Comparison of ENCODE assay signal across 8 cellular contexts in genomic region chr2:120344991-120345975, GRCh38. TPM values are rescaled to one million over a fixed set of nuclear protein-coding genes. Genes with fewer than 3 reads are reported as not detected.
DNase-seq lines count a peak whose midpoint lies in the region; ATAC-seq and TF ChIP-seq lines count a peak whose summit lies in the region.

No MANE protein-coding gene starts in this region.

- H3K4me3 ChIP-seq in RWPE2 (ENCODE audit: severe bottlenecking): peak overlapping the region; percentile 31
- no peak overlapping the region for H3K4me3 ChIP-seq in endodermal cell (ENCODE audit: low read length)

- ATAC-seq in RWPE2 (ENCODE audit: low read depth) (peak; percentile 15; the same call in 2 of the 3 replicates), natural killer cell (peak; percentile 18 to 34 (median 30)), HG03521 (IDR thresholded peaks at IDR 0.05; ENCODE audit: unreplicated experiment) (no peak)

- H3K36me3 ChIP-seq in RWPE2 (ENCODE audit: low read depth) (no peaks in the 10 kb centered on the region), endodermal cell (ENCODE audit: control insufficient read depth, insufficient read depth, low read length) (no peaks in the 10 kb centered on the region)

- H3K27ac Mint-ChIP-seq in endodermal cell: no peak overlapping the region
- H3K27ac Mint-ChIP-seq in natural killer cell: no peak overlapping the region

- peaks cover 50% of the 10 kb centered on the region for H3K27me3 ChIP-seq in RWPE2 (ENCODE audit: insufficient read depth, poor library complexity, severe bottlenecking)
- peaks cover 97% of the 10 kb centered on the region for H3K27me3 ChIP-seq in endodermal cell (ENCODE audit: control insufficient read depth, insufficient read depth, low read length, poor library complexity, severe bottlenecking)

- H3K36me3 Mint-ChIP-seq in endodermal cell (ENCODE audit: low read depth) (no peaks in the 10 kb centered on the region), natural killer cell (no peaks in the 10 kb centered on the region)

- no peak overlapping the region for H3K4me3 Mint-ChIP-seq in endodermal cell
- peak overlapping the region; percentile 75 for H3K4me3 Mint-ChIP-seq in natural killer cell

- no peaks in the 10 kb centered on the region for H3K9me3 Mint-ChIP-seq in endodermal cell
- no peaks in the 10 kb centered on the region for H3K9me3 Mint-ChIP-seq in natural killer cell

- H3K9me3 ChIP-seq in RWPE2 (ENCODE audit: severe bottlenecking) (no peaks in the 10 kb centered on the region), endodermal cell (ENCODE audit: control insufficient read depth, low read length) (no peaks in the 10 kb centered on the region)

- no peak overlapping the region for H3K9ac ChIP-seq in endodermal cell (ENCODE audit: extremely low read depth, low read length, poor library complexity, severe bottlenecking)

- H3K4me1 Mint-ChIP-seq in endodermal cell (peaks cover 3% of the 10 kb centered on the region), natural killer cell (peaks cover 7 to 18% of the 10 kb centered on the region in 2 donors)

- TF ChIP-seq CTCF in RWPE2 (IDR thresholded peaks at IDR 0.05; ENCODE audit: poor library complexity, severe bottlenecking) (no peak), endodermal cell (conservative IDR thresholded peaks at IDR 0.05) (no peak), natural killer cell (IDR thresholded peaks at IDR 0.05) (no peak)

- intact Hi-C loops in natural killer cell (cut with micrococcal nuclease): loop anchor here (10.0 kb wide), 1 partner anchor 330 kb away; no protein-coding TSS in a partner anchor

- H3K4me1 ChIP-seq in RWPE2 (ENCODE audit: insufficient read depth, poor library complexity, severe bottlenecking): no peaks in the 10 kb centered on the region
- H3K4me1 ChIP-seq in endodermal cell (ENCODE audit: control insufficient read depth, insufficient read depth, low read length): peaks cover 3% of the 10 kb centered on the region

- WGBS in endodermal cell (ENCODE audit: insufficient coverage in 1 of 2, insufficient read length in 1 of 2), 2 experiments: 0 to 1% methylated on average over 46 to 146 of the region's 146 CpGs

- DNase-seq in NCI-H82 (lab: John Stamatoyannopoulos, UW): peak; percentile 37
- DNase-seq in NCI-H82 treated with DMSO at 0.1 percent for 48 hours (lab: John Stamatoyannopoulos, UW; ENCODE audit: unreplicated experiment): no peak
- no peak for DNase-seq in RWPE2 (ENCODE audit: low spot score)
- peak; percentile 73 for DNase-seq in endodermal cell
- no peak for DNase-seq in natural killer cell
- no peak for DNase-seq in H4 (ENCODE audit: low spot score)
- no peak for DNase-seq in cortex of kidney (lab: John Stamatoyannopoulos, UW)

- H3K27ac ChIP-seq in RWPE2 (ENCODE audit: poor library complexity, severe bottlenecking) (no peak overlapping the region), endodermal cell (ENCODE audit: low read depth, low read length) (no peak overlapping the region)

- peaks cover 84% of the 10 kb centered on the region for H3K27me3 Mint-ChIP-seq in endodermal cell (ENCODE audit: insufficient read depth)
- H3K27me3 Mint-ChIP-seq in natural killer cell (ENCODE audit: low read depth in 2 of 2): peaks cover 41 to 46% of the 10 kb centered on the region in 2 donors

RNA-seq across cellular contexts. Expression of gene INHBB, which starts 0.7 kb away (rescaled TPM):
- total RNA-seq in endodermal cell: not detected
- 0.14 TPM for polyA plus RNA-seq in endodermal cell (2013, experiment 1 of 2)
- polyA plus RNA-seq in endodermal cell (2013, experiment 2 of 2): 0.17 TPM
- under 1 TPM in 2 of 3 donors, not detected in 1; 0.07 to 0.10 TPM for total RNA-seq in natural killer cell
- 0.31 and 0.66 TPM in 2 replicates for total RNA-seq in H4 (2014; rRNA removed; shearing (Covaris generic))

Comparison
In these comparisons a context has a peak if more than half of its experiments do, and no peak if none do; other contexts are left out.
1. DNase-seq: peak in NCI-H82 (single experiment) and endodermal cell (single experiment); none in NCI-H82 treated with DMSO at 0.1 percent for 48 hours (single experiment), RWPE2 (single experiment), natural killer cell (single experiment), H4 (single experiment) and cortex of kidney (single experiment).